In the genomic region with DNA sequence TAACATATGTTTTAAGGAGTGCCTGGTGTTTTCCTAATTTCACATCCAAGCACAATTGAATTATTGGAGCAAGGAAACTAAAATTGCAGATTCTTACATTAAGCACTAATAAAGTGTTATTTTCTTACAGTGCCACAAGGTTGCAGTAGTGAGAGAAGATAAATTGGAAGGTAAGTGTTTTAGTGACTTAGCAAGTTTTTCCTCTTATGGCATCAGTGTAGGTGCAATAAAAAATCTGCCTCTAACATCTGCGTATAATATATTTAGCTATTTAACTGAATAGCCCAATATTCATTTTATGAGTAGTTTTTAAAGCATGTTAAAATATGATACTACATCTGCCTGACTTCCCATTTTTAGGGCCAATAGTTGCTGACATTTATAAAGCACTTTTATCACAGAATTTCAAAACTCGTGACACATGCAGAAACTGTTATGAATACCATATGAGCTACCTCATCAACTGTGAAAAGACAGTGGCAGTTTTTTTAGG, we compare ENCODE assay signal across 8 cellular contexts. TPM values are rescaled to one million over a fixed set of nuclear protein-coding genes. Genes with fewer than 3 reads are reported as not detected.
DNase-seq lines count a peak whose midpoint lies in the region; ATAC-seq and TF ChIP-seq lines count a peak whose summit lies in the region.

No MANE protein-coding gene starts in this region.

- H3K9ac ChIP-seq in smooth muscle cell (ENCODE audit: low read depth), result no peak overlapping the region

- no peaks in the 10 kb centered on the region for H3K27me3 Mint-ChIP-seq in activated CD8-positive, alpha-beta T cell treated with anti-CD3 and anti-CD28 coated beads for 36 hours
- no peaks in the 10 kb centered on the region for H3K27me3 Mint-ChIP-seq in activated CD8-positive, alpha-beta T cell treated with anti-CD3 and anti-CD28 coated beads, Interleukin-2, amount 10 ng/mL, durations not matched to agents 7 days and 5 days (ENCODE audit: low read depth)

- POLR2A ChIA-PET in activated CD8-positive, alpha-beta T cell treated with anti-CD3 and anti-CD28 coated beads for 36 hours (lab: Charles Lee), result no interaction called here
- POLR2A ChIA-PET in activated CD8-positive, alpha-beta T cell treated with anti-CD3 and anti-CD28 coated beads, Interleukin-2, amount 10 ng/mL, durations not matched to agents 7 days and 5 days (lab: Charles Lee), result no interaction called here

- no peak overlapping the region for H3K4me3 Mint-ChIP-seq in activated CD8-positive, alpha-beta T cell treated with anti-CD3 and anti-CD28 coated beads for 36 hours
- no peak overlapping the region for H3K4me3 Mint-ChIP-seq in activated CD8-positive, alpha-beta T cell treated with anti-CD3 and anti-CD28 coated beads, Interleukin-2, amount 10 ng/mL, durations not matched to agents 7 days and 5 days

- H3K27me3 ChIP-seq in heart left ventricle (no peaks in the 10 kb centered on the region), smooth muscle cell (ENCODE audit: low read depth) (no peaks in the 10 kb centered on the region)

- H3K27ac ChIP-seq in heart left ventricle (peak overlapping the region in 2 of 12 donors; percentile 73 to 83), smooth muscle cell (ENCODE audit: low read depth) (peak overlapping the region; percentile 50)

- CTCF ChIA-PET in activated CD8-positive, alpha-beta T cell treated with anti-CD3 and anti-CD28 coated beads for 36 hours (lab: Charles Lee), result interaction anchor here (0.7 to 1.3 kb wide), 3 partner anchors 66 to 115 kb away, joined by 3 read pairs; no protein-coding TSS in a partner anchor
- CTCF ChIA-PET in activated CD8-positive, alpha-beta T cell treated with anti-CD3 and anti-CD28 coated beads, Interleukin-2, amount 10 ng/mL, durations not matched to agents 7 days and 5 days (lab: Charles Lee), result interaction anchor here (0.7 to 1.0 kb wide), 4 partner anchors 12 to 232 kb away, joined by 3 to 5 read pairs (median 4); no protein-coding TSS in a partner anchor

- H3K9me3 Mint-ChIP-seq in activated CD8-positive, alpha-beta T cell treated with anti-CD3 and anti-CD28 coated beads for 36 hours, result no peaks in the 10 kb centered on the region
- no peaks in the 10 kb centered on the region for H3K9me3 Mint-ChIP-seq in activated CD8-positive, alpha-beta T cell treated with anti-CD3 and anti-CD28 coated beads, Interleukin-2, amount 10 ng/mL, durations not matched to agents 7 days and 5 days (ENCODE audit: insufficient read depth)

- ATAC-seq in activated CD8-positive, alpha-beta T cell treated with anti-CD3 and anti-CD28 coated beads for 36 hours, result no peak
- ATAC-seq in activated CD8-positive, alpha-beta T cell treated with anti-CD3 and anti-CD28 coated beads, Interleukin-2, amount 10 ng/mL, durations not matched to agents 7 days and 5 days, result no peak
- ATAC-seq in heart left ventricle, result peak in 2 of 4 donors; percentile 18 to 60
- no peak for ATAC-seq in GM19463 (IDR thresholded peaks at IDR 0.05; ENCODE audit: unreplicated experiment)
- no peak for ATAC-seq in HG02763 (IDR thresholded peaks at IDR 0.05; ENCODE audit: unreplicated experiment)

- no peak overlapping the region for H2AFZ ChIP-seq in smooth muscle cell (ENCODE audit: low read depth)

- no peak overlapping the region for H3K27ac Mint-ChIP-seq in activated CD8-positive, alpha-beta T cell treated with anti-CD3 and anti-CD28 coated beads for 36 hours
- H3K27ac Mint-ChIP-seq in activated CD8-positive, alpha-beta T cell treated with anti-CD3 and anti-CD28 coated beads, Interleukin-2, amount 10 ng/mL, durations not matched to agents 7 days and 5 days, result no peak overlapping the region

- no peaks in the 10 kb centered on the region for H3K4me1 Mint-ChIP-seq in activated CD8-positive, alpha-beta T cell treated with anti-CD3 and anti-CD28 coated beads for 36 hours (ENCODE audit: low read depth)
- no peaks in the 10 kb centered on the region for H3K4me1 Mint-ChIP-seq in activated CD8-positive, alpha-beta T cell treated with anti-CD3 and anti-CD28 coated beads, Interleukin-2, amount 10 ng/mL, durations not matched to agents 7 days and 5 days (ENCODE audit: low read depth)

- no peak overlapping the region for H3K4me2 ChIP-seq in smooth muscle cell

- no peaks in the 10 kb centered on the region for H3K79me2 ChIP-seq in smooth muscle cell (ENCODE audit: low read depth)

- no peaks in the 10 kb centered on the region for H3F3A ChIP-seq in smooth muscle cell (ENCODE audit: low read depth)

- WGBS in heart left ventricle, 4 donors, result 63 to 75% (median 72%) methylated on average over 2 of the region's 2 CpGs
- 47% methylated on average over 2 of the region's 2 CpGs for WGBS in smooth muscle cell (ENCODE audit: low lambda C conversion rate)

- H3K36me3 ChIP-seq in heart left ventricle (peaks cover 0 to 61% (median 35%) of the 10 kb centered on the region in 9 donors), smooth muscle cell (ENCODE audit: low read depth) (peaks cover 5% of the 10 kb centered on the region)

- TF ChIP-seq POLR2A in heart left ventricle (IDR thresholded peaks at IDR 0.05), result no peak

- no peak for DNase-seq in activated CD8-positive, alpha-beta T cell treated with anti-CD3 and anti-CD28 coated beads for 36 hours
- no peak for DNase-seq in activated CD8-positive, alpha-beta T cell treated with anti-CD3 and anti-CD28 coated beads, Interleukin-2, amount 10 ng/mL, durations not matched to agents 7 days and 5 days
- DNase-seq in SKM-1 (lab: John Stamatoyannopoulos, UW; ENCODE audit: unreplicated experiment) (peak; percentile 11), heart left ventricle (no peak), smooth muscle cell (lab: John Stamatoyannopoulos, UW; ENCODE audit: unreplicated experiment) (no peak)
- DNase-seq in activated T-cell treated with anti-CD3 and anti-CD28 coated beads, Interleukin-2, amount 50 U/mL, for 48 hours, result no peak

- intact Hi-C loops in activated CD8-positive, alpha-beta T cell treated with anti-CD3 and anti-CD28 coated beads for 36 hours (cut with micrococcal nuclease), result no loop called here
- intact Hi-C loops in heart left ventricle (cut with DNase I), result loop anchor here in 3 of 10 donors (1.0 to 10.0 kb wide), 3 partner anchors 113 to 128 kb away; no protein-coding TSS in a partner anchor

- no peaks in the 10 kb centered on the region for H4K20me1 ChIP-seq in smooth muscle cell (ENCODE audit: low read depth)

- H3K4me1 ChIP-seq in heart left ventricle (peaks cover 0 to 19% (median 0%) of the 10 kb centered on the region in 12 donors), smooth muscle cell (ENCODE audit: low read depth) (no peaks in the 10 kb centered on the region)

- H3K4me3 ChIP-seq in heart left ventricle (no peak overlapping the region), smooth muscle cell (no peak overlapping the region)

- peak; percentile 54 for TF ChIP-seq CTCF in activated CD8-positive, alpha-beta T cell treated with anti-CD3 and anti-CD28 coated beads for 36 hours (IDR thresholded peaks at IDR 0.05)
- peak in 11 of 12 donors; percentile 25 to 50 (median 38) for TF ChIP-seq CTCF in heart left ventricle (IDR thresholded peaks at IDR 0.05)
- TF ChIP-seq CTCF in smooth muscle cell (IDR thresholded peaks at IDR 0.05; ENCODE audit: borderline replicate concordance, insufficient read depth, poor library complexity, severe bottlenecking), result peak; percentile 61

- H3K9me3 ChIP-seq in heart left ventricle, result no peaks in the 10 kb centered on the region
- no peaks in the 10 kb centered on the region for H3K9me3 ChIP-seq in smooth muscle cell (replicated peaks; ENCODE audit: low read depth)

- peaks cover 25% of the 10 kb centered on the region for H3K36me3 Mint-ChIP-seq in activated CD8-positive, alpha-beta T cell treated with anti-CD3 and anti-CD28 coated beads for 36 hours (ENCODE audit: low read depth)
- peaks cover 30% of the 10 kb centered on the region for H3K36me3 Mint-ChIP-seq in activated CD8-positive, alpha-beta T cell treated with anti-CD3 and anti-CD28 coated beads, Interleukin-2, amount 10 ng/mL, durations not matched to agents 7 days and 5 days (ENCODE audit: low read depth)

RNA-seq across cellular contexts. Expression of a gene that starts 19.0 kb away (rescaled TPM):
- total RNA-seq in activated CD8-positive, alpha-beta T cell treated with anti-CD3 and anti-CD28 coated beads for 36 hours, result 10 to 100 TPM; 56.0 to 67.2 TPM
- total RNA-seq in activated CD8-positive, alpha-beta T cell treated with anti-CD3 and anti-CD28 coated beads, Interleukin-2, amount 10 ng/mL, durations not matched to agents 7 days and 5 days, result 10 to 100 TPM; 45.4 to 50.4 TPM
- total RNA-seq in heart left ventricle, result 10 to 100 TPM in 2 of 9 donors, 1 to 10 TPM in 7; 4.4 to 14.7 (median 6.5) TPM
- polyA plus RNA-seq in heart left ventricle, result 10 to 100 TPM in 1 of 2 donors, 1 to 10 TPM in 1; 2.8 to 10.4 TPM
- total RNA-seq in smooth muscle cell, result 20.4 and 21.0 TPM in 2 replicates
- polyA plus RNA-seq in smooth muscle cell, result 17.2 and 33.9 TPM in 2 replicates
